Comparison of ENCODE assay signal across 15 cellular contexts in genomic region chr6:127402890-127403617, GRCh38. TPM values are rescaled to one million over a fixed set of nuclear protein-coding genes. Genes with fewer than 3 reads are reported as not detected.
DNase-seq lines count a peak whose midpoint lies in the region; ATAC-seq and TF ChIP-seq lines count a peak whose summit lies in the region.
"Had no signal": no experiment of that assay in that cellular context is flagged by ENCODE, and none has a peak within 500 bp of the region (broad histone marks: within the 10 kb centered on the region; RNA-seq: fewer than 3 reads in every experiment).

No MANE protein-coding gene starts in this region.

- no peak for TF ChIP-seq CTCF in fibroblast of the aortic adventitia (IDR thresholded peaks at IDR 0.05; ENCODE audit: insufficient read depth, low read length)

- ATAC-seq in GM19452 (IDR thresholded peaks at IDR 0.05; ENCODE audit: unreplicated experiment) (peak; percentile 18), HG03442 (IDR thresholded peaks at IDR 0.05; ENCODE audit: unreplicated experiment) (peak; percentile 50), HG03457 (IDR thresholded peaks at IDR 0.05; ENCODE audit: unreplicated experiment) (no peak)

- DNase-seq in DMS153 (lab: John Stamatoyannopoulos, UW) (peak; percentile 4), DMS153 treated with DMSO at 0.1 percent for 48 hours (lab: John Stamatoyannopoulos, UW; ENCODE audit: unreplicated experiment) (no peak), fibroblast of the aortic adventitia (ENCODE audit: low read depth) (peak; percentile 26), mesenteric fat pad (ENCODE audit: low spot score) (no peak), NCI-H2081 treated with DMSO at 0.1 percent for 48 hours (lab: John Stamatoyannopoulos, UW) (no peak)
- DNase-seq: activated T-cell treated with anti-CD3 and anti-CD28 coated beads, Interleukin-2, amount 50 U/mL, for 4 hours; CD4-positive, CD25-positive, alpha-beta regulatory T cell; NCI-H146; upper lobe of left lung had no signal

- no peak overlapping the region for H3K4me3 ChIP-seq in fibroblast of the aortic adventitia (ENCODE audit: low read depth, low read length)
- H3K4me3 ChIP-seq: right atrium auricular region, SJSA1, upper lobe of left lung had no signal

RNA-seq across cellular contexts. Expression of gene KIAA0408, which starts 56.1 kb away (rescaled TPM):
- total RNA-seq in fibroblast of the aortic adventitia (ENCODE audit: low replicate concordance) (1.5 and 12.8 TPM in 2 replicates), mesenteric fat pad (2.7 TPM)
- total RNA-seq: lung microvascular endothelial cell had no signal

RNA-seq across cellular contexts. Expression of gene ECHDC1, which starts 59.6 kb away (rescaled TPM):
- total RNA-seq in fibroblast of the aortic adventitia (ENCODE audit: low replicate concordance): 69.3 and 78.0 TPM in 2 replicates
- 70.7 TPM for total RNA-seq in mesenteric fat pad

Comparison
In these comparisons a context has a peak if more than half of its experiments do, and no peak if none do; other contexts are left out.
1. DNase-seq: peak in DMS153 (single experiment) and fibroblast of the aortic adventitia (single experiment); none in DMS153 treated with DMSO at 0.1 percent for 48 hours (single experiment), mesenteric fat pad (single experiment) and NCI-H2081 treated with DMSO at 0.1 percent for 48 hours (single experiment).